Comparison of ENCODE assay signal across 8 cellular contexts in genomic region chr17:40098846-40099626, GRCh38. TPM values are rescaled to one million over a fixed set of nuclear protein-coding genes. Genes with fewer than 3 reads are reported as not detected.
A peak's percentile ranks its signal among the peaks of the same experiment; 100 is the strongest.
DNase-seq lines count a peak whose midpoint lies in the region; ATAC-seq and TF ChIP-seq lines count a peak whose summit lies in the region.

No MANE protein-coding gene starts in this region.

- TF ChIP-seq CTCF in GM12875 (IDR thresholded peaks at IDR 0.05; ENCODE audit: borderline replicate concordance, insufficient read depth, low read depth, low read length) (no peak), progenitor cell of endocrine pancreas (IDR thresholded peaks at IDR 0.05; ENCODE audit: unreplicated experiment) (no peak), upper lobe of right lung (IDR thresholded peaks at IDR 0.05) (no peak)

- H3K4me3 Mint-ChIP-seq in T-helper 1 cell treated with Interleukin-12 subunit alpha and Interleukin-12 subunit beta and Interleukin-4 antibody, amounts not matched to agents 30 μg/mL and 1 μg/mL, for 36 hours, result peak overlapping the region; percentile 87
- peak overlapping the region; percentile 72 for H3K4me3 Mint-ChIP-seq in progenitor cell of endocrine pancreas (ENCODE audit: low read depth)

- H3K9me3 Mint-ChIP-seq in T-helper 1 cell treated with Interleukin-12 subunit alpha and Interleukin-12 subunit beta and Interleukin-4 antibody, amounts not matched to agents 30 μg/mL and 1 μg/mL, for 36 hours, result no peaks in the 10 kb centered on the region
- H3K9me3 Mint-ChIP-seq in progenitor cell of endocrine pancreas (ENCODE audit: low read depth), result no peaks in the 10 kb centered on the region

- no peaks in the 10 kb centered on the region for H3K27me3 ChIP-seq in upper lobe of right lung

- H3K27me3 Mint-ChIP-seq in T-helper 1 cell treated with Interleukin-12 subunit alpha and Interleukin-12 subunit beta and Interleukin-4 antibody, amounts not matched to agents 30 μg/mL and 1 μg/mL, for 36 hours (ENCODE audit: low read depth), result peaks cover 4% of the 10 kb centered on the region
- no peaks in the 10 kb centered on the region for H3K27me3 Mint-ChIP-seq in progenitor cell of endocrine pancreas

- peak; percentile 58 for ATAC-seq in HG02852 (IDR thresholded peaks at IDR 0.05; ENCODE audit: unreplicated experiment)
- peak; percentile 83 to 84 for ATAC-seq in left cardiac atrium
- peak; percentile 86 for ATAC-seq in upper lobe of right lung

- H3K4me1 ChIP-seq in upper lobe of right lung, result peaks cover 66% of the 10 kb centered on the region

- peak overlapping the region; percentile 75 for H3K27ac Mint-ChIP-seq in T-helper 1 cell treated with Interleukin-12 subunit alpha and Interleukin-12 subunit beta and Interleukin-4 antibody, amounts not matched to agents 30 μg/mL and 1 μg/mL, for 36 hours
- peak overlapping the region; percentile 89 for H3K27ac Mint-ChIP-seq in progenitor cell of endocrine pancreas

- H3K36me3 ChIP-seq in upper lobe of right lung, result peaks cover 34% of the 10 kb centered on the region

- intact Hi-C loops in left cardiac atrium (cut with DNase I), result no loop called here
- intact Hi-C loops in upper lobe of right lung (cut with DNase I), result no loop called here

- peak overlapping the region; percentile 95 for H3K27ac ChIP-seq in upper lobe of right lung

- peaks cover 59% of the 10 kb centered on the region for H3K4me1 Mint-ChIP-seq in T-helper 1 cell treated with Interleukin-12 subunit alpha and Interleukin-12 subunit beta and Interleukin-4 antibody, amounts not matched to agents 30 μg/mL and 1 μg/mL, for 36 hours (ENCODE audit: low read depth)
- H3K4me1 Mint-ChIP-seq in progenitor cell of endocrine pancreas (ENCODE audit: low read depth), result peaks cover 40% of the 10 kb centered on the region

- H3K4me3 ChIP-seq in GM12875 (ENCODE audit: low read depth, low read length) (peak overlapping the region; percentile 57), upper lobe of right lung (peak overlapping the region; percentile 86)

- peak; percentile 81 for DNase-seq in NCI-H146 treated with DMSO at 0.1 percent for 48 hours (lab: John Stamatoyannopoulos, UW; ENCODE audit: unreplicated experiment)
- peak; percentile 97 for DNase-seq in amniotic stem cell (lab: John Stamatoyannopoulos, UW)
- peak; percentile 100 for DNase-seq in left cardiac atrium
- DNase-seq in progenitor cell of endocrine pancreas (ENCODE audit: low spot score, unreplicated experiment), result peak; percentile 77
- DNase-seq in upper lobe of right lung, result peak; percentile 100

- peaks cover 10% of the 10 kb centered on the region for H3K36me3 Mint-ChIP-seq in T-helper 1 cell treated with Interleukin-12 subunit alpha and Interleukin-12 subunit beta and Interleukin-4 antibody, amounts not matched to agents 30 μg/mL and 1 μg/mL, for 36 hours (ENCODE audit: low read depth)
- H3K36me3 Mint-ChIP-seq in progenitor cell of endocrine pancreas (ENCODE audit: insufficient read depth), result peaks cover 2% of the 10 kb centered on the region

- no peaks in the 10 kb centered on the region for H3K9me3 ChIP-seq in upper lobe of right lung

RNA-seq across cellular contexts. Expression of gene NR1D1, which starts 1.4 kb away (rescaled TPM):
- total RNA-seq in left cardiac atrium (10 to 100 TPM; 17.1 to 19.5 TPM), progenitor cell of endocrine pancreas (2.4 and 2.6 TPM in 2 replicates), upper lobe of right lung (24.9 TPM)

RNA-seq across cellular contexts. Expression of gene MSL1, which starts 22.7 kb away (rescaled TPM):
- 10 to 100 TPM; 54.0 to 57.8 TPM for total RNA-seq in left cardiac atrium
- 137 and 143 TPM in 2 replicates for total RNA-seq in progenitor cell of endocrine pancreas
- 84.4 TPM for total RNA-seq in upper lobe of right lung

RNA-seq across cellular contexts. Expression of gene THRA, which starts 36.3 kb away (rescaled TPM):
- total RNA-seq in left cardiac atrium (10 to 100 TPM; 54.4 to 77.9 TPM), progenitor cell of endocrine pancreas (21.3 and 25.0 TPM in 2 replicates), upper lobe of right lung (55.6 TPM)

RNA-seq across cellular contexts. Expression of gene CASC3, which starts 41.3 kb away (rescaled TPM):
- 10 to 100 TPM; 49.6 to 53.1 TPM for total RNA-seq in left cardiac atrium
- 121 and 122 TPM in 2 replicates for total RNA-seq in progenitor cell of endocrine pancreas
- 106 TPM for total RNA-seq in upper lobe of right lung

RNA-seq across cellular contexts. Expression of gene MED24, which starts 44.8 kb away (rescaled TPM):
- total RNA-seq in left cardiac atrium (10 to 100 TPM; 44.0 to 56.4 TPM), progenitor cell of endocrine pancreas (143 and 161 TPM in 2 replicates), upper lobe of right lung (81.3 TPM)

Comparison
In these comparisons a context has a peak if more than half of its experiments do, and no peak if none do; other contexts are left out.
1. Peak in every context shown above with its lines: DNase-seq, ATAC-seq, H3K4me3 ChIP-seq and H3K27ac ChIP-seq.